In genomic region chr19:40191836-40192646, GRCh38 we compare ENCODE assay signal across 8 cellular contexts. TPM values are rescaled to one million over a fixed set of nuclear protein-coding genes. Genes with fewer than 3 reads are reported as not detected.
A peak's percentile ranks its signal among the peaks of the same experiment; 100 is the strongest.
DNase-seq lines count a peak whose midpoint lies in the region; ATAC-seq and TF ChIP-seq lines count a peak whose summit lies in the region.

No MANE protein-coding gene starts in this region.

- intact Hi-C loops in PC-3 (cut with micrococcal nuclease) = no loop called here

- H2AFZ ChIP-seq in PC-3 (ENCODE audit: low read length) = peak overlapping the region; percentile 75

- H3K4me1 ChIP-seq in HEK293 (ENCODE audit: control insufficient read depth, insufficient read depth, low read length) = peaks cover 19% of the 10 kb centered on the region
- H3K4me1 ChIP-seq in PC-3 (ENCODE audit: insufficient read depth, low read length) = peaks cover 12% of the 10 kb centered on the region

- peaks cover 57% of the 10 kb centered on the region for H3K4me1 Mint-ChIP-seq in brain
- H3K4me1 Mint-ChIP-seq in stimulated activated memory B cell treated with anti-CD40 and anti-IgM and Interleukin-4, amounts not matched to agents 10 μg/mL and 1 μg/mL and 100 μg/mL, for 72 hours = peaks cover 27% of the 10 kb centered on the region

- H3K36me3 ChIP-seq in HEK293 (ENCODE audit: control insufficient read depth in 2 of 2, insufficient read depth in 1 of 2, low read length in 2 of 2) (peaks cover 0 to 33% of the 10 kb centered on the region in 2 experiments; a peak in 2 of 3 replicates), PC-3 (ENCODE audit: low read depth, low read length) (no peaks in the 10 kb centered on the region)

- peaks cover 5% of the 10 kb centered on the region for H3K36me3 Mint-ChIP-seq in brain
- H3K36me3 Mint-ChIP-seq in stimulated activated memory B cell treated with anti-CD40 and anti-IgM and Interleukin-4, amounts not matched to agents 10 μg/mL and 1 μg/mL and 100 μg/mL, for 72 hours = no peaks in the 10 kb centered on the region

- no peaks in the 10 kb centered on the region for H3K27me3 ChIP-seq in PC-3 (ENCODE audit: low read length)

- peak overlapping the region; percentile 99 for H3K27ac ChIP-seq in HEK293 (ENCODE audit: extremely low read depth, low read depth, low read length)
- no peak overlapping the region for H3K27ac ChIP-seq in PC-3 (ENCODE audit: low read length)

- H3K9me2 ChIP-seq in PC-3 (replicated peaks; ENCODE audit: low read length) = no peaks in the 10 kb centered on the region

- H3K79me2 ChIP-seq in PC-3 (ENCODE audit: low read length) = no peaks in the 10 kb centered on the region

- no peaks in the 10 kb centered on the region for H4K20me1 ChIP-seq in PC-3 (ENCODE audit: low read length)

- TF ChIP-seq CTCF in HEK293 (tag by site-specific recombination; IDR thresholded peaks at IDR 0.05) = peak; percentile 53; the same call in 1 of the 2 replicates
- no peak for TF ChIP-seq CTCF in PC-3 (conservative IDR thresholded peaks at IDR 0.05; ENCODE audit: low read depth, low read length)
- TF ChIP-seq CTCF in brain (conservative IDR thresholded peaks at IDR 0.05) = no peak

- POLR2A ChIA-PET in HEK293 (lab: Yijun Ruan, JAX) = interaction anchor here (0.6 to 1.4 kb wide), 8 partner anchors 8 to 1790 kb away, joined by 3 to 10 read pairs (median 6); partner anchors contain the start of genes C19orf47, FBL and PLD3
- POLR2A ChIA-PET in PC-3 (lab: Charles Lee; ENCODE audit: unreplicated experiment) = no interaction called here

- ATAC-seq in PC-3 = peak; percentile 28
- no peak for ATAC-seq in stimulated activated memory B cell treated with anti-CD40 and anti-IgM and Interleukin-4, amounts not matched to agents 10 μg/mL and 1 μg/mL and 100 μg/mL, for 72 hours

- H3K9ac ChIP-seq in PC-3 (ENCODE audit: low read length) = peak overlapping the region; percentile 52

- peak overlapping the region; percentile 87 for H3K4me2 ChIP-seq in PC-3 (ENCODE audit: low read length)

- peak; percentile 83 for DNase-seq in NCI-H2227 (lab: John Stamatoyannopoulos, UW; ENCODE audit: unreplicated experiment)
- DNase-seq in NCI-H2227 treated with DMSO at 0.1 percent for 48 hours (lab: John Stamatoyannopoulos, UW) = no peak
- DNase-seq in PC-3 = peak; percentile 2
- DNase-seq in kidney tubule cell (ENCODE audit: low spot score) = peak; percentile 54
- no peak for DNase-seq in cerebellar nuclear complex (lab: John Stamatoyannopoulos, UW)

- BruUV-seq in PC-3 (replicated peaks; lab: Mats Ljungman, UMichigan) = no TSS peak

- H3K27me3 Mint-ChIP-seq in brain = peaks cover 3% of the 10 kb centered on the region
- no peaks in the 10 kb centered on the region for H3K27me3 Mint-ChIP-seq in stimulated activated memory B cell treated with anti-CD40 and anti-IgM and Interleukin-4, amounts not matched to agents 10 μg/mL and 1 μg/mL and 100 μg/mL, for 72 hours

- H3K9me3 Mint-ChIP-seq in brain = no peaks in the 10 kb centered on the region
- no peaks in the 10 kb centered on the region for H3K9me3 Mint-ChIP-seq in stimulated activated memory B cell treated with anti-CD40 and anti-IgM and Interleukin-4, amounts not matched to agents 10 μg/mL and 1 μg/mL and 100 μg/mL, for 72 hours

- peak overlapping the region; percentile 63 to 75 (median 68) for H3K4me3 Mint-ChIP-seq in brain
- H3K4me3 Mint-ChIP-seq in stimulated activated memory B cell treated with anti-CD40 and anti-IgM and Interleukin-4, amounts not matched to agents 10 μg/mL and 1 μg/mL and 100 μg/mL, for 72 hours = peak overlapping the region; percentile 63

- H3K27ac Mint-ChIP-seq in brain = peak overlapping the region in 3 of 5 experiments; percentile 27 to 57 (median 28)
- no peak overlapping the region for H3K27ac Mint-ChIP-seq in stimulated activated memory B cell treated with anti-CD40 and anti-IgM and Interleukin-4, amounts not matched to agents 10 μg/mL and 1 μg/mL and 100 μg/mL, for 72 hours

- CTCF ChIA-PET in HEK293 (lab: Yijun Ruan, JAX) (interaction anchor here (0.5 to 1.3 kb wide), 5 partner anchors 12 to 443 kb away, joined by 3 to 4 read pairs (median 3); no protein-coding TSS in a partner anchor), PC-3 (lab: Charles Lee) (interaction anchor here (0.6 kb wide), 2 partner anchors 8 to 241 kb away, joined by 10 to 11 read pairs; no protein-coding TSS in a partner anchor)

- peak overlapping the region; percentile 81 for H3K4me3 ChIP-seq in HEK293 (ENCODE audit: low read depth, low read length)
- H3K4me3 ChIP-seq in PC-3 (ENCODE audit: low read length) = peak overlapping the region; percentile 72

- H3K9me3 ChIP-seq in HEK293 (ENCODE audit: control insufficient read depth, insufficient read depth, low read depth, low read length) (no peaks in the 10 kb centered on the region), PC-3 (ENCODE audit: low read length) (no peaks in the 10 kb centered on the region)

- no peaks in the 10 kb centered on the region for H3F3A ChIP-seq in PC-3 (ENCODE audit: low read length, unreplicated experiment)

TF ChIP-seq in HEK293, 187 proteins besides CTCF, POLR2A, EP300 and RAD21 (continues in another document):
- no peak for TF ChIP-seq OSR2 (tag by site-specific recombination; IDR thresholded peaks at IDR 0.05)
- TF ChIP-seq ZNF548 (tag by site-specific recombination; IDR thresholded peaks at IDR 0.05) = no peak
- TF ChIP-seq ZNF350 (tag by site-specific recombination; IDR thresholded peaks at IDR 0.05) = no peak
- no peak for TF ChIP-seq ZNF530 (tag by site-specific recombination; IDR thresholded peaks at IDR 0.05; ENCODE audit: low read depth)
- TF ChIP-seq ZNF426 (tag by site-specific recombination; IDR thresholded peaks at IDR 0.05) = no peak
- peak; percentile 98 for TF ChIP-seq ZIC2 (tag by site-specific recombination; IDR thresholded peaks at IDR 0.05)
- TF ChIP-seq, protein P1, sequence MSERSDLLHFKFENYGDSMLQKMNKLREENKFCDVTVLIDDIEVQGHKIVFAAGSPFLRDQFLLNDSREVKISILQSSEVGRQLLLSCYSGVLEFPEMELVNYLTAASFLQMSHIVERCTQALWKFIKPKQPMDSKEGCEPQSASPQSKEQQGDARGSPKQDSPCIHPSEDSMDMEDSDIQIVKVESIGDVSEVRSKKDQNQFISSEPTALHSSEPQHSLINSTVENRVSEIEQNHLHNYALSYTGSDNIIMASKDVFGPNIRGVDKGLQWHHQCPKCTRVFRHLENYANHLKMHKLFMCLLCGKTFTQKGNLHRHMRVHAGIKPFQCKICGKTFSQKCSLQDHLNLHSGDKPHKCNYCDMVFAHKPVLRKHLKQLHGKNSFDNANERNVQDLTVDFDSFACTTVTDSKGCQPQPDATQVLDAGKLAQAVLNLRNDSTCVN (tag by site-specific recombination; optimal IDR thresholded peaks at IDR 0.05) = peak; percentile 40
- no peak for TF ChIP-seq ZNF169 (tag by site-specific recombination; IDR thresholded peaks at IDR 0.05)
- TF ChIP-seq ZNF2 (tag by site-specific recombination; IDR thresholded peaks at IDR 0.05) = no peak
- no peak for TF ChIP-seq FEZF1 (tag by site-specific recombination; IDR thresholded peaks at IDR 0.05)
- peak; percentile 18; the same call in 1 of the 2 replicates for TF ChIP-seq ZSCAN16 (tag by site-specific recombination; IDR thresholded peaks at IDR 0.05)
- TF ChIP-seq ZNF670 (tag by site-specific recombination; IDR thresholded peaks at IDR 0.05; ENCODE audit: low read depth) = no peak
- no peak for TF ChIP-seq ZNF624 (tag by site-specific recombination; IDR thresholded peaks at IDR 0.05)
- TF ChIP-seq ZBTB6 (tag by site-specific recombination; IDR thresholded peaks at IDR 0.05) = no peak

RNA-seq across cellular contexts. Expression of gene MAP3K10, which starts 0.8 kb away (rescaled TPM):
- 11.2 and 13.0 TPM in 2 replicates for total RNA-seq in PC-3 (2014; rRNA removed)
- polyA plus RNA-seq in brain (ENCODE audit: insufficient read depth, low read depth, low replicate concordance) = 45.2 TPM

RNA-seq across cellular contexts. Expression of gene TTC9B, which starts 26.1 kb away (rescaled TPM):
- 0.15 and 0.17 TPM in 2 replicates for total RNA-seq in PC-3 (2014; rRNA removed)
- 25.0 TPM for polyA plus RNA-seq in brain (ENCODE audit: insufficient read depth, low read depth, low replicate concordance)

RNA-seq across cellular contexts. Expression of gene CCNP, which starts 34.4 kb away (rescaled TPM):
- not detected in 2 replicates for total RNA-seq in PC-3 (2014; rRNA removed)
- 9.7 TPM for polyA plus RNA-seq in brain (ENCODE audit: insufficient read depth, low read depth, low replicate concordance)

Comparison
In these comparisons a context has a peak if more than half of its experiments do, and no peak if none do; other contexts are left out.
1. DNase-seq: peak in NCI-H2227 (single experiment), PC-3 (single experiment) and kidney tubule cell (single experiment); none in NCI-H2227 treated with DMSO at 0.1 percent for 48 hours (single experiment) and cerebellar nuclear complex (0 of 2).